9 cellular contexts compared by ENCODE assay signal in the genomic region with DNA sequence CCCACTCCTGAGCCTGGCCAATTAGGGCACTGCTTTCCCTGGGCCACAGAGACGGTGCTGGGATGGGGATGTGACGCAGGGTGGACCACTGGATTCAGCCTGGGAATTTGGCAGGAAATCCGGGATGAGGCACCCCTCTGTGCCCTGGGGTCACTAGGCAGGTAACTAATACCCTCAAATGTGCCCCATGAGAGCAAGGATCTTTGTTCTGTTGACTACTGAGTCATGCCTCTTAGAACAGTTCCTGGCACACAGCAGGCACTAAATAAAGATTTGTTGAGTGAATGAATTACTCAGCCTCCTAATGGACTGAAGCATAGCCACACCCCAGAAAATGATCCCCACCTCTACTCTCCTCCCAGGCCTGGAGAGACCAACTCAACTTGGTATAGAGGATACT. TPM values are rescaled to one million over a fixed set of nuclear protein-coding genes. Genes with fewer than 3 reads are reported as not detected.
DNase-seq lines count a peak whose midpoint lies in the region; ATAC-seq and TF ChIP-seq lines count a peak whose summit lies in the region.
"Had no signal": no experiment of that assay in that cellular context is flagged by ENCODE, and none has a peak within 500 bp of the region (broad histone marks: within the 10 kb centered on the region; RNA-seq: fewer than 3 reads in every experiment).

No MANE protein-coding gene starts in this region.

- H3K4me1 ChIP-seq in PC-9 (replicated peaks; ENCODE audit: insufficient read depth) (peaks cover 36% of the 10 kb centered on the region), esophagus squamous epithelium (peaks cover 0 to 32% (median 22%) of the 10 kb centered on the region in 3 donors)
- peaks cover 0 to 12% of the 10 kb centered on the region in 2 donors for H3K4me1 ChIP-seq in naive thymus-derived CD4-positive, alpha-beta T cell (ENCODE audit: control insufficient read depth in 2 of 2, insufficient read depth in 2 of 2, low read length in 2 of 2)

- no peak overlapping the region for H2AFZ ChIP-seq in PC-9

- peaks cover 74% of the 10 kb centered on the region for H3K79me2 ChIP-seq in PC-9 (ENCODE audit: low read depth)

- H3K27me3 Mint-ChIP-seq in naive thymus-derived CD4-positive, alpha-beta T cell, result no peaks in the 10 kb centered on the region

- peaks cover 11 to 35% (median 18%) of the 10 kb centered on the region in 7 donors for H3K4me1 Mint-ChIP-seq in naive thymus-derived CD4-positive, alpha-beta T cell

- H3K27me3 ChIP-seq in PC-9 (ENCODE audit: insufficient read depth, low read depth), result no peaks in the 10 kb centered on the region
- no peaks in the 10 kb centered on the region for H3K27me3 ChIP-seq in esophagus squamous epithelium
- H3K27me3 ChIP-seq in naive thymus-derived CD4-positive, alpha-beta T cell (ENCODE audit: control insufficient read depth in 2 of 2, insufficient read depth in 2 of 2, low read length in 2 of 2), result no peaks in the 10 kb centered on the region

- no TSS peak for BruUV-seq in PC-9 (replicated peaks; lab: Mats Ljungman, UMichigan)

- H3K9me3 Mint-ChIP-seq in naive thymus-derived CD4-positive, alpha-beta T cell, result no peaks in the 10 kb centered on the region
- H3K9me3 Mint-ChIP-seq: endodermal cell had no signal

- 57% methylated on average over 3 of the region's 3 CpGs; no CpG with 5 or more reads in 1 of the 2 donors for WGBS in esophagus squamous epithelium, 2 donors

- H3K27ac ChIP-seq in PC-9 (peak overlapping the region; percentile 75), esophagus squamous epithelium (peak overlapping the region; percentile 73 to 87 (median 85))
- no peak overlapping the region for H3K27ac ChIP-seq in naive thymus-derived CD4-positive, alpha-beta T cell (ENCODE audit: low read depth, low read length)

- peaks cover 52% of the 10 kb centered on the region for H3F3A ChIP-seq in PC-9 (ENCODE audit: insufficient read depth, low read depth)

- TF ChIP-seq CTCF in PC-9 (conservative IDR thresholded peaks at IDR 0.05), result no peak
- no peak for TF ChIP-seq CTCF in esophagus squamous epithelium (IDR thresholded peaks at IDR 0.05)

- H3K4me3 ChIP-seq in PC-9, result no peak overlapping the region
- no peak overlapping the region for H3K4me3 ChIP-seq in esophagus squamous epithelium
- H3K4me3 ChIP-seq in naive thymus-derived CD4-positive, alpha-beta T cell (ENCODE audit: low read length), result no peak overlapping the region

- H3K4me2 ChIP-seq in PC-9, result peak overlapping the region; percentile 37

- POLR2A ChIA-PET in PC-9 (lab: Charles Lee; ENCODE audit: unreplicated experiment), result no interaction called here
- POLR2A ChIA-PET in naive thymus-derived CD4-positive, alpha-beta T cell (lab: Charles Lee), result no interaction called here

- no peak for ATAC-seq in naive thymus-derived CD4-positive, alpha-beta T cell
- ATAC-seq in HG02973 (IDR thresholded peaks at IDR 0.05; ENCODE audit: unreplicated experiment), result no peak

- no peaks in the 10 kb centered on the region for H3K9me3 ChIP-seq in PC-9 (ENCODE audit: insufficient read depth, low read depth)
- no peaks in the 10 kb centered on the region for H3K9me3 ChIP-seq in esophagus squamous epithelium
- no peaks in the 10 kb centered on the region for H3K9me3 ChIP-seq in naive thymus-derived CD4-positive, alpha-beta T cell (ENCODE audit: control insufficient read depth in 2 of 3, low read length in 3 of 3)

- H3K9me2 ChIP-seq in PC-9 (ENCODE audit: insufficient read depth), result no peaks in the 10 kb centered on the region

- TF ChIP-seq POLR2A in esophagus squamous epithelium (IDR thresholded peaks at IDR 0.05), result no peak

- H4K20me1 ChIP-seq in PC-9 (ENCODE audit: insufficient read depth), result no peaks in the 10 kb centered on the region

- intact Hi-C loops in PC-9 (cut with micrococcal nuclease; ENCODE audit: unreplicated experiment), result no loop called here
- intact Hi-C loops in esophagus squamous epithelium (cut with DNase I), result no loop called here
- intact Hi-C loops in naive thymus-derived CD4-positive, alpha-beta T cell (cut with micrococcal nuclease), result no loop called here

- DNase-seq in AG20443 (ENCODE audit: low spot score), result peak; percentile 62
- peak in 1 of 2 experiments; percentile 76 for DNase-seq in PC-9
- DNase-seq in esophagus squamous epithelium (lab: John Stamatoyannopoulos, UW), result no peak
- DNase-seq in myocyte (ENCODE audit: low read depth), result peak; percentile 69
- DNase-seq in NCI-H748 (lab: John Stamatoyannopoulos, UW; ENCODE audit: unreplicated experiment), result no peak
- DNase-seq in naive thymus-derived CD4-positive, alpha-beta T cell, result no peak
- no peak for DNase-seq in NCI-H1048 (lab: John Stamatoyannopoulos, UW)
- DNase-seq: endodermal cell had no signal

- H3K4me3 Mint-ChIP-seq in naive thymus-derived CD4-positive, alpha-beta T cell, result no peak overlapping the region
- H3K4me3 Mint-ChIP-seq: endodermal cell had no signal

- peak overlapping the region in 1 of 9 donors; percentile 16 for H3K27ac Mint-ChIP-seq in naive thymus-derived CD4-positive, alpha-beta T cell
- H3K27ac Mint-ChIP-seq: endodermal cell had no signal

- peaks cover 0 to 8% (median 0%) of the 10 kb centered on the region in 5 donors for H3K36me3 Mint-ChIP-seq in naive thymus-derived CD4-positive, alpha-beta T cell

- no peaks in the 10 kb centered on the region for H3K36me3 ChIP-seq in PC-9 (ENCODE audit: low read depth)
- H3K36me3 ChIP-seq in esophagus squamous epithelium, result peaks cover 0 to 4% (median 0%) of the 10 kb centered on the region in 3 donors
- H3K36me3 ChIP-seq in naive thymus-derived CD4-positive, alpha-beta T cell (ENCODE audit: control insufficient read depth in 2 of 3, insufficient read depth in 3 of 3, low read length in 3 of 3), result no peaks in the 10 kb centered on the region

- CTCF ChIA-PET in PC-9 (lab: Charles Lee), result no interaction called here
- CTCF ChIA-PET in naive thymus-derived CD4-positive, alpha-beta T cell (lab: Charles Lee), result interaction anchor here (0.6 kb wide), 2 partner anchors 44 to 64 kb away, joined by 3 to 5 read pairs; no protein-coding TSS in a partner anchor

RNA-seq across cellular contexts. Expression of a gene that starts 15.9 kb away (rescaled TPM):
- 10.8 and 15.2 TPM in 2 replicates for total RNA-seq in PC-9 (2021)
- 10 to 100 TPM in 2 of 4 donors, 1 to 10 TPM in 2; 4.7 to 12.4 (median 10.1) TPM for total RNA-seq in esophagus squamous epithelium
- total RNA-seq in myocyte, result 16.1 and 21.0 TPM in 2 replicates
- polyA plus RNA-seq in myocyte (2012), result 10.4 TPM
- total RNA-seq in naive thymus-derived CD4-positive, alpha-beta T cell, result 10 to 100 TPM in 1 of 5 experiments, 1 to 10 TPM in 4; 7.8 to 14.3 (median 9.0) TPM
- polyA plus RNA-seq in naive thymus-derived CD4-positive, alpha-beta T cell, result 10 to 100 TPM in 1 of 2 donors, 1 to 10 TPM in 1; 9.2 to 26.1 TPM

RNA-seq across cellular contexts. Expression of a gene that starts 33.3 kb away (rescaled TPM):
- not detected in 2 replicates for total RNA-seq in PC-9 (2021)
- total RNA-seq in esophagus squamous epithelium, result 1 to 10 TPM in 3 of 4 donors, under 1 TPM in 1; 0.76 to 1.4 (median 1.2) TPM
- total RNA-seq in myocyte, result not detected in 2 replicates
- polyA plus RNA-seq in myocyte (2012), result not detected
- total RNA-seq in naive thymus-derived CD4-positive, alpha-beta T cell, result not detected
- polyA plus RNA-seq in naive thymus-derived CD4-positive, alpha-beta T cell, result not detected
- total RNA-seq: endodermal cell had no signal

Comparison
In these comparisons a context has a peak if more than half of its experiments do, and no peak if none do; other contexts are left out.
1. DNase-seq: peak in AG20443 (single experiment) and myocyte (single experiment); none in esophagus squamous epithelium (single experiment), NCI-H748 (single experiment), naive thymus-derived CD4-positive, alpha-beta T cell (0 of 9) and NCI-H1048 (single experiment).